In genomic region chr13:27151798-27152599, GRCh38 we compare ENCODE assay signal across 2 cellular contexts.
TF ChIP-seq lines count a peak whose summit lies in the region.

No MANE protein-coding gene starts in this region.

TF ChIP-seq in HEK293, 187 proteins besides CTCF, POLR2A, EP300 and RAD21 (continued from another document and continues in another):
- TF ChIP-seq ZNF488 (tag by site-specific recombination; IDR thresholded peaks at IDR 0.05) (no peak), GLIS2 (tag by site-specific recombination; IDR thresholded peaks at IDR 0.05) (no peak), ZNF510 (tag by site-specific recombination; IDR thresholded peaks at IDR 0.05; ENCODE audit: insufficient replicate concordance) (no peak), ZFP37 (tag by site-specific recombination; IDR thresholded peaks at IDR 0.05) (no peak), ZBTB21 (tag by site-specific recombination; IDR thresholded peaks at IDR 0.05) (no peak), ZNF645 (tag by site-specific recombination; IDR thresholded peaks at IDR 0.05) (no peak), KLF8 (tag by site-specific recombination; IDR thresholded peaks at IDR 0.05) (0 out of 2 replicates have a peak, but pooled peaks have one; percentile 19), WT1 (tag by site-specific recombination; IDR thresholded peaks at IDR 0.05) (no peak)
- TF ChIP-seq, protein P1, sequence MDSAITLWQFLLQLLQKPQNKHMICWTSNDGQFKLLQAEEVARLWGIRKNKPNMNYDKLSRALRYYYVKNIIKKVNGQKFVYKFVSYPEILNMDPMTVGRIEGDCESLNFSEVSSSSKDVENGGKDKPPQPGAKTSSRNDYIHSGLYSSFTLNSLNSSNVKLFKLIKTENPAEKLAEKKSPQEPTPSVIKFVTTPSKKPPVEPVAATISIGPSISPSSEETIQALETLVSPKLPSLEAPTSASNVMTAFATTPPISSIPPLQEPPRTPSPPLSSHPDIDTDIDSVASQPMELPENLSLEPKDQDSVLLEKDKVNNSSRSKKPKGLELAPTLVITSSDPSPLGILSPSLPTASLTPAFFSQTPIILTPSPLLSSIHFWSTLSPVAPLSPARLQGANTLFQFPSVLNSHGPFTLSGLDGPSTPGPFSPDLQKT (IDR thresholded peaks at IDR 0.05; ENCODE audit: borderline replicate concordance, low read depth, low read length) = no peak
- TF ChIP-seq, protein P2, sequence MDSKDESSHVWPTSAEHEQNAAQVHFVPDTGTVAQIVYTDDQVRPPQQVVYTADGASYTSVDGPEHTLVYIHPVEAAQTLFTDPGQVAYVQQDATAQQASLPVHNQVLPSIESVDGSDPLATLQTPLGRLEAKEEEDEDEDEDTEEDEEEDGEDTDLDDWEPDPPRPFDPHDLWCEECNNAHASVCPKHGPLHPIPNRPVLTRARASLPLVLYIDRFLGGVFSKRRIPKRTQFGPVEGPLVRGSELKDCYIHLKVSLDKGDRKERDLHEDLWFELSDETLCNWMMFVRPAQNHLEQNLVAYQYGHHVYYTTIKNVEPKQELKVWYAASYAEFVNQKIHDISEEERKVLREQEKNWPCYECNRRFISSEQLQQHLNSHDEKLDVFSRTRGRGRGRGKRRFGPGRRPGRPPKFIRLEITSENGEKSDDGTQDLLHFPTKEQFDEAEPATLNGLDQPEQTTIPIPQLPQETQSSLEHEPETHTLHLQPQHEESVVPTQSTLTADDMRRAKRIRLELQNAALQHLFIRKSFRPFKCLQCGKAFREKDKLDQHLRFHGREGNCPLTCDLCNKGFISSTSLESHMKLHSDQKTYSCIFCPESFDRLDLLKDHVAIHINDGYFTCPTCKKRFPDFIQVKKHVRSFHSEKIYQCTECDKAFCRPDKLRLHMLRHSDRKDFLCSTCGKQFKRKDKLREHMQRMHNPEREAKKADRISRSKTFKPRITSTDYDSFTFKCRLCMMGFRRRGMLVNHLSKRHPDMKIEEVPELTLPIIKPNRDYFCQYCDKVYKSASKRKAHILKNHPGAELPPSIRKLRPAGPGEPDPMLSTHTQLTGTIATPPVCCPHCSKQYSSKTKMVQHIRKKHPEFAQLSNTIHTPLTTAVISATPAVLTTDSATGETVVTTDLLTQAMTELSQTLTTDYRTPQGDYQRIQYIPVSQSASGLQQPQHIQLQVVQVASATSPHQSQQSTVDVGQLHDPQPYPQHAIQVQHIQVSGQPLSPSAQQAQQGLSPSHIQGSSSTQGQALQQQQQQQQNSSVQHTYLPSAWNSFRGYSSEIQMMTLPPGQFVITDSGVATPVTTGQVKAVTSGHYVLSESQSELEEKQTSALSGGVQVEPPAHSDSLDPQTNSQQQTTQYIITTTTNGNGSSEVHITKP (tag by site-specific recombination; IDR thresholded peaks at IDR 0.05) = peak; percentile 68
- TF ChIP-seq, protein P3, sequence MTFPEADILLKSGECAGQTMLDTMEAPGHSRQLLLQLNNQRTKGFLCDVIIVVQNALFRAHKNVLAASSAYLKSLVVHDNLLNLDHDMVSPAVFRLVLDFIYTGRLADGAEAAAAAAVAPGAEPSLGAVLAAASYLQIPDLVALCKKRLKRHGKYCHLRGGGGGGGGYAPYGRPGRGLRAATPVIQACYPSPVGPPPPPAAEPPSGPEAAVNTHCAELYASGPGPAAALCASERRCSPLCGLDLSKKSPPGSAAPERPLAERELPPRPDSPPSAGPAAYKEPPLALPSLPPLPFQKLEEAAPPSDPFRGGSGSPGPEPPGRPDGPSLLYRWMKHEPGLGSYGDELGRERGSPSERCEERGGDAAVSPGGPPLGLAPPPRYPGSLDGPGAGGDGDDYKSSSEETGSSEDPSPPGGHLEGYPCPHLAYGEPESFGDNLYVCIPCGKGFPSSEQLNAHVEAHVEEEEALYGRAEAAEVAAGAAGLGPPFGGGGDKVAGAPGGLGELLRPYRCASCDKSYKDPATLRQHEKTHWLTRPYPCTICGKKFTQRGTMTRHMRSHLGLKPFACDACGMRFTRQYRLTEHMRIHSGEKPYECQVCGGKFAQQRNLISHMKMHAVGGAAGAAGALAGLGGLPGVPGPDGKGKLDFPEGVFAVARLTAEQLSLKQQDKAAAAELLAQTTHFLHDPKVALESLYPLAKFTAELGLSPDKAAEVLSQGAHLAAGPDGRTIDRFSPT (tag by site-specific recombination; IDR thresholded peaks at IDR 0.05) = no peak
- TF ChIP-seq, protein P4, sequence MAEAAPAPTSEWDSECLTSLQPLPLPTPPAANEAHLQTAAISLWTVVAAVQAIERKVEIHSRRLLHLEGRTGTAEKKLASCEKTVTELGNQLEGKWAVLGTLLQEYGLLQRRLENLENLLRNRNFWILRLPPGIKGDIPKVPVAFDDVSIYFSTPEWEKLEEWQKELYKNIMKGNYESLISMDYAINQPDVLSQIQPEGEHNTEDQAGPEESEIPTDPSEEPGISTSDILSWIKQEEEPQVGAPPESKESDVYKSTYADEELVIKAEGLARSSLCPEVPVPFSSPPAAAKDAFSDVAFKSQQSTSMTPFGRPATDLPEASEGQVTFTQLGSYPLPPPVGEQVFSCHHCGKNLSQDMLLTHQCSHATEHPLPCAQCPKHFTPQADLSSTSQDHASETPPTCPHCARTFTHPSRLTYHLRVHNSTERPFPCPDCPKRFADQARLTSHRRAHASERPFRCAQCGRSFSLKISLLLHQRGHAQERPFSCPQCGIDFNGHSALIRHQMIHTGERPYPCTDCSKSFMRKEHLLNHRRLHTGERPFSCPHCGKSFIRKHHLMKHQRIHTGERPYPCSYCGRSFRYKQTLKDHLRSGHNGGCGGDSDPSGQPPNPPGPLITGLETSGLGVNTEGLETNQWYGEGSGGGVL (tag by site-specific recombination; IDR thresholded peaks at IDR 0.05) = no peak

TF ChIP-seq in GM23338, 12 proteins besides CTCF, POLR2A, EP300 and RAD21 (continued from another document):
- TF ChIP-seq, protein P5, sequence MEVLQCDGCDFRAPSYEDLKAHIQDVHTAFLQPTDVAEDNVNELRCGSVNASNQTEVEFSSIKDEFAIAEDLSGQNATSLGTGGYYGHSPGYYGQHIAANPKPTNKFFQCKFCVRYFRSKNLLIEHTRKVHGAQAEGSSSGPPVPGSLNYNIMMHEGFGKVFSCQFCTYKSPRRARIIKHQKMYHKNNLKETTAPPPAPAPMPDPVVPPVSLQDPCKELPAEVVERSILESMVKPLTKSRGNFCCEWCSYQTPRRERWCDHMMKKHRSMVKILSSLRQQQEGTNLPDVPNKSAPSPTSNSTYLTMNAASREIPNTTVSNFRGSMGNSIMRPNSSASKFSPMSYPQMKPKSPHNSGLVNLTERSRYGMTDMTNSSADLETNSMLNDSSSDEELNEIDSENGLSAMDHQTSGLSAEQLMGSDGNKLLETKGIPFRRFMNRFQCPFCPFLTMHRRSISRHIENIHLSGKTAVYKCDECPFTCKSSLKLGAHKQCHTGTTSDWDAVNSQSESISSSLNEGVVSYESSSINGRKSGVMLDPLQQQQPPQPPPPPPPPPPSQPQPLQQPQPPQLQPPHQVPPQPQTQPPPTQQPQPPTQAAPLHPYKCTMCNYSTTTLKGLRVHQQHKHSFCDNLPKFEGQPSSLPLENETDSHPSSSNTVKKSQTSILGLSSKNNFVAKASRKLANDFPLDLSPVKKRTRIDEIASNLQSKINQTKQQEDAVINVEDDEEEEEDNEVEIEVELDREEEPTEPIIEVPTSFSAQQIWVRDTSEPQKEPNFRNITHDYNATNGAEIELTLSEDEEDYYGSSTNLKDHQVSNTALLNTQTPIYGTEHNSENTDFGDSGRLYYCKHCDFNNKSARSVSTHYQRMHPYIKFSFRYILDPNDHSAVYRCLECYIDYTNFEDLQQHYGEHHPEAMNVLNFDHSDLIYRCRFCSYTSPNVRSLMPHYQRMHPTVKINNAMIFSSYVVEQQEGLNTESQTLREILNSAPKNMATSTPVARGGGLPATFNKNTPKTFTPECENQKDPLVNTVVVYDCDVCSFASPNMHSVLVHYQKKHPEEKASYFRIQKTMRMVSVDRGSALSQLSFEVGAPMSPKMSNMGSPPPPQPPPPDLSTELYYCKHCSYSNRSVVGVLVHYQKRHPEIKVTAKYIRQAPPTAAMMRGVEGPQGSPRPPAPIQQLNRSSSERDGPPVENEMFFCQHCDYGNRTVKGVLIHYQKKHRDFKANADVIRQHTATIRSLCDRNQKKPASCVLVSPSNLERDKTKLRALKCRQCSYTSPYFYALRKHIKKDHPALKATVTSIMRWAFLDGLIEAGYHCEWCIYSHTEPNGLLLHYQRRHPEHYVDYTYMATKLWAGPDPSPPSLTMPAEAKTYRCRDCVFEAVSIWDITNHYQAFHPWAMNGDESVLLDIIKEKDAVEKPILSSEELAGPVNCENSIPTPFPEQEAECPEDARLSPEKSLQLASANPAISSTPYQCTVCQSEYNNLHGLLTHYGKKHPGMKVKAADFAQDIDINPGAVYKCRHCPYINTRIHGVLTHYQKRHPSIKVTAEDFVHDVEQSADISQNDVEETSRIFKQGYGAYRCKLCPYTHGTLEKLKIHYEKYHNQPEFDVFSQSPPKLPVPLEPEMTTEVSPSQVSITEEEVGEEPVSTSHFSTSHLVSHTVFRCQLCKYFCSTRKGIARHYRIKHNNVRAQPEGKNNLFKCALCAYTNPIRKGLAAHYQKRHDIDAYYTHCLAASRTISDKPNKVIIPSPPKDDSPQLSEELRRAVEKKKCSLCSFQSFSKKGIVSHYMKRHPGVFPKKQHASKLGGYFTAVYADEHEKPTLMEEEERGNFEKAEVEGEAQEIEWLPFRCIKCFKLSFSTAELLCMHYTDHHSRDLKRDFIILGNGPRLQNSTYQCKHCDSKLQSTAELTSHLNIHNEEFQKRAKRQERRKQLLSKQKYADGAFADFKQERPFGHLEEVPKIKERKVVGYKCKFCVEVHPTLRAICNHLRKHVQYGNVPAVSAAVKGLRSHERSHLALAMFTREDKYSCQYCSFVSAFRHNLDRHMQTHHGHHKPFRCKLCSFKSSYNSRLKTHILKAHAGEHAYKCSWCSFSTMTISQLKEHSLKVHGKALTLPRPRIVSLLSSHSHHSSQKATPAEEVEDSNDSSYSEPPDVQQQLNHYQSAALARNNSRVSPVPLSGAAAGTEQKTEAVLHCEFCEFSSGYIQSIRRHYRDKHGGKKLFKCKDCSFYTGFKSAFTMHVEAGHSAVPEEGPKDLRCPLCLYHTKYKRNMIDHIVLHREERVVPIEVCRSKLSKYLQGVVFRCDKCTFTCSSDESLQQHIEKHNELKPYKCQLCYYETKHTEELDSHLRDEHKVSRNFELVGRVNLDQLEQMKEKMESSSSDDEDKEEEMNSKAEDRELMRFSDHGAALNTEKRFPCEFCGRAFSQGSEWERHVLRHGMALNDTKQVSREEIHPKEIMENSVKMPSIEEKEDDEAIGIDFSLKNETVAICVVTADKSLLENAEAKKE (CRISPR knock-in tag; IDR thresholded peaks at IDR 0.05) = no peak
- TF ChIP-seq ZNF114 (CRISPR knock-in tag; IDR thresholded peaks at IDR 0.05) = no peak
- TF ChIP-seq, protein P6, sequence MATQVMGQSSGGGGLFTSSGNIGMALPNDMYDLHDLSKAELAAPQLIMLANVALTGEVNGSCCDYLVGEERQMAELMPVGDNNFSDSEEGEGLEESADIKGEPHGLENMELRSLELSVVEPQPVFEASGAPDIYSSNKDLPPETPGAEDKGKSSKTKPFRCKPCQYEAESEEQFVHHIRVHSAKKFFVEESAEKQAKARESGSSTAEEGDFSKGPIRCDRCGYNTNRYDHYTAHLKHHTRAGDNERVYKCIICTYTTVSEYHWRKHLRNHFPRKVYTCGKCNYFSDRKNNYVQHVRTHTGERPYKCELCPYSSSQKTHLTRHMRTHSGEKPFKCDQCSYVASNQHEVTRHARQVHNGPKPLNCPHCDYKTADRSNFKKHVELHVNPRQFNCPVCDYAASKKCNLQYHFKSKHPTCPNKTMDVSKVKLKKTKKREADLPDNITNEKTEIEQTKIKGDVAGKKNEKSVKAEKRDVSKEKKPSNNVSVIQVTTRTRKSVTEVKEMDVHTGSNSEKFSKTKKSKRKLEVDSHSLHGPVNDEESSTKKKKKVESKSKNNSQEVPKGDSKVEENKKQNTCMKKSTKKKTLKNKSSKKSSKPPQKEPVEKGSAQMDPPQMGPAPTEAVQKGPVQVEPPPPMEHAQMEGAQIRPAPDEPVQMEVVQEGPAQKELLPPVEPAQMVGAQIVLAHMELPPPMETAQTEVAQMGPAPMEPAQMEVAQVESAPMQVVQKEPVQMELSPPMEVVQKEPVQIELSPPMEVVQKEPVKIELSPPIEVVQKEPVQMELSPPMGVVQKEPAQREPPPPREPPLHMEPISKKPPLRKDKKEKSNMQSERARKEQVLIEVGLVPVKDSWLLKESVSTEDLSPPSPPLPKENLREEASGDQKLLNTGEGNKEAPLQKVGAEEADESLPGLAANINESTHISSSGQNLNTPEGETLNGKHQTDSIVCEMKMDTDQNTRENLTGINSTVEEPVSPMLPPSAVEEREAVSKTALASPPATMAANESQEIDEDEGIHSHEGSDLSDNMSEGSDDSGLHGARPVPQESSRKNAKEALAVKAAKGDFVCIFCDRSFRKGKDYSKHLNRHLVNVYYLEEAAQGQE (IDR thresholded peaks at IDR 0.05; ENCODE audit: unreplicated experiment) = no peak
- TF ChIP-seq NANOG (IDR thresholded peaks at IDR 0.05; ENCODE audit: borderline replicate concordance) = no peak
- no peak for TF ChIP-seq EZH2phosphoT487 (IDR thresholded peaks at IDR 0.05; ENCODE audit: unreplicated experiment)
- no peak for TF ChIP-seq JUNB (IDR thresholded peaks at IDR 0.05; ENCODE audit: unreplicated experiment)
